ENCODE assay signal across 24 cellular contexts in genomic region chr6:38632490-38632889, GRCh38.
"Had no signal": no experiment of that assay in that cellular context is flagged by ENCODE, and none has a peak within 500 bp of the region (broad histone marks: within the 10 kb centered on the region; RNA-seq: fewer than 3 reads in every experiment).

No MANE protein-coding gene starts in this region.

- H3K36me3 Mint-ChIP-seq: activated naive CD4-positive, alpha-beta T cell treated with anti-CD3 and anti-CD28 coated beads, Interleukin-2, amount 50 U/mL, for 72 hours had no signal

- H3K4me3 ChIP-seq: SJSA1 had no signal

- H3K27me3 ChIP-seq: brain microvascular endothelial cell, SJSA1 had no signal

- H3K36me3 ChIP-seq: brain microvascular endothelial cell, SJSA1 had no signal

- H3K4me3 Mint-ChIP-seq: activated CD8-positive, alpha-beta memory T cell treated with anti-CD3 and anti-CD28 coated beads, Interleukin-2, amount 10 ng/mL, durations not matched to agents 7 days and 5 days; activated T-cell treated with anti-CD3 and anti-CD28 coated beads, Interleukin-2, amount 50 U/mL, for 4 hours; T-helper 2 cell treated with Interferon-gamma antibody and Interleukin-4, amounts not matched to agents 5 μg/mL and 100 μg/mL, for 36 hours had no signal

- H3K27ac Mint-ChIP-seq: activated CD8-positive, alpha-beta memory T cell treated with anti-CD3 and anti-CD28 coated beads, Interleukin-2, amount 10 ng/mL, durations not matched to agents 7 days and 5 days; activated naive CD4-positive, alpha-beta T cell treated with anti-CD3 and anti-CD28 coated beads, Interleukin-2, amount 50 U/mL, for 72 hours; T-helper 2 cell treated with Interferon-gamma antibody and Interleukin-4, amounts not matched to agents 5 μg/mL and 100 μg/mL, for 36 hours had no signal

- H3K4me1 ChIP-seq: SJSA1 had no signal

- H3K27ac ChIP-seq: brain microvascular endothelial cell, SJSA1 had no signal

- DNase-seq: activated CD4-positive, alpha-beta T cell treated with anti-CD3 and anti-CD28 coated beads for 4 hours; activated CD4-positive, alpha-beta T cell treated with anti-CD3 and anti-CD28 coated beads, Interleukin-2, amount 50 U/mL, for 4 hours; activated CD8-positive, alpha-beta memory T cell treated with anti-CD3 and anti-CD28 coated beads, Interleukin-2, amount 10 ng/mL, durations not matched to agents 7 days and 5 days; activated effector memory CD4-positive, alpha-beta T cell treated with anti-CD3 and anti-CD28 coated beads, Interleukin-2, amount 50 U/mL, for 16 hours; activated naive CD4-positive, alpha-beta T cell treated with Interleukin-2 at 50 U/mL for 16 hours; activated T-cell treated with anti-CD3 and anti-CD28 coated beads, Interleukin-2, amount 50 U/mL, for 4 hours; brain microvascular endothelial cell; cerebellar nuclear complex; Kasumi-1; KBM-7; MM.1S; NCI-H1105; NCI-H1436; NCI-H1694 treated with DMSO at 0.1 percent for 48 hours; NCI-H2081; NCI-H446; NCI-H524; SHP77; SW 1271 had no signal

- H3K9me3 Mint-ChIP-seq: activated naive CD4-positive, alpha-beta T cell treated with anti-CD3 and anti-CD28 coated beads, Interleukin-2, amount 50 U/mL, for 72 hours; activated T-cell treated with anti-CD3 and anti-CD28 coated beads, Interleukin-2, amount 50 U/mL, for 4 hours had no signal

- H3K9me3 ChIP-seq: SJSA1 had no signal

- ATAC-seq: activated CD4-positive, CD25-positive, alpha-beta regulatory T cell treated with anti-CD3 and anti-CD28 coated beads, Interleukin-2, amount 50 U/mL, for 24 hours; activated CD8-positive, alpha-beta memory T cell treated with anti-CD3 and anti-CD28 coated beads, Interleukin-2, amount 10 ng/mL, durations not matched to agents 7 days and 5 days; activated naive CD4-positive, alpha-beta T cell treated with anti-CD3 and anti-CD28 coated beads, Interleukin-2, amount 50 U/mL, for 72 hours; activated T-cell treated with anti-CD3 and anti-CD28 coated beads, Interleukin-2, amount 50 U/mL, for 4 hours; SK-N-SH treated with all-trans-retinoic acid at 6 μM for 48 hours had no signal

- H3K27me3 Mint-ChIP-seq: activated CD8-positive, alpha-beta memory T cell treated with anti-CD3 and anti-CD28 coated beads, Interleukin-2, amount 10 ng/mL, durations not matched to agents 7 days and 5 days had no signal
